ENCODE assay signal across 27 cellular contexts in genomic region chr12:123936471-123936870, GRCh38. TPM values are rescaled to one million over a fixed set of nuclear protein-coding genes. Genes with fewer than 3 reads are reported as not detected.
DNase-seq lines count a peak whose midpoint lies in the region; ATAC-seq, FAIRE-seq and TF ChIP-seq lines count a peak whose summit lies in the region.
"Had no signal": no experiment of that assay in that cellular context is flagged by ENCODE, and none has a peak within 500 bp of the region (broad histone marks: within the 10 kb centered on the region; RNA-seq: fewer than 3 reads in every experiment).

No MANE protein-coding gene starts in this region.

- H3K79me2 ChIP-seq in HepG2 (ENCODE audit: insufficient read depth, low read length) = no peaks in the 10 kb centered on the region

- TF ChIP-seq CTCF in HepG2 (CRISPR knock-in tag; IDR thresholded peaks at IDR 0.05) = no peak
- TF ChIP-seq CTCF in right lobe of liver (IDR thresholded peaks at IDR 0.05) = no peak

- CTCF ChIA-PET in HepG2 (lab: Yijun Ruan, JAX; ENCODE audit: low intra/inter-chr PET ratio, low total read pairs) = no interaction called here

- peaks cover 11% of the 10 kb centered on the region for H3K36me3 Mint-ChIP-seq in T-helper 1 cell treated with Interleukin-12 subunit alpha and Interleukin-12 subunit beta and Interleukin-4 antibody, amounts not matched to agents 30 μg/mL and 1 μg/mL, for 36 hours (ENCODE audit: low read depth)
- peaks cover 9% of the 10 kb centered on the region for H3K36me3 Mint-ChIP-seq in effector memory CD8-positive, alpha-beta T cell (ENCODE audit: insufficient read depth)

- H2AFZ ChIP-seq in HepG2 (ENCODE audit: low read length) = no peak overlapping the region

- no peak overlapping the region for H3K9ac ChIP-seq in HepG2 (ENCODE audit: insufficient read depth, low read depth, low read length)

- in situ Hi-C loops in HepG2 (cut with HindIII; ENCODE audit: extremely low pct_ligation_motif_present, low pct_unique_long_range_greater_than_20kb) = no loop called here

- H3K27me3 ChIP-seq in HepG2 (ENCODE audit: control insufficient read depth in 1 of 2, insufficient read depth in 2 of 2, low read length in 2 of 2) (peaks cover 0 to 5% of the 10 kb centered on the region in 2 experiments; a peak in 1 of 5 replicates), right lobe of liver (no peaks in the 10 kb centered on the region)
- H3K27me3 ChIP-seq: dorsolateral prefrontal cortex, MG63, uterus had no signal

- no peak overlapping the region for H3K4me2 ChIP-seq in HepG2 (ENCODE audit: low read depth, low read length)

- POLR2A ChIA-PET in HepG2 (lab: Yijun Ruan, JAX) = no interaction called here

- H3K4me1 Mint-ChIP-seq in T-helper 1 cell treated with Interleukin-12 subunit alpha and Interleukin-12 subunit beta and Interleukin-4 antibody, amounts not matched to agents 30 μg/mL and 1 μg/mL, for 36 hours (ENCODE audit: low read depth) = peaks cover 38% of the 10 kb centered on the region
- peaks cover 47 to 50% of the 10 kb centered on the region in 2 donors for H3K4me1 Mint-ChIP-seq in effector memory CD8-positive, alpha-beta T cell (ENCODE audit: low read depth in 2 of 2)
- peaks cover 59% of the 10 kb centered on the region for H3K4me1 Mint-ChIP-seq in stimulated activated naive CD8-positive, alpha-beta T cell treated with anti-CD3 and anti-CD28 coated beads, Interleukin-15, amount 100 ng/mL, for 72 hours

- H3K4me3 Mint-ChIP-seq in T-helper 1 cell treated with Interleukin-12 subunit alpha and Interleukin-12 subunit beta and Interleukin-4 antibody, amounts not matched to agents 30 μg/mL and 1 μg/mL, for 36 hours = peak overlapping the region; percentile 49
- peak overlapping the region; percentile 68 to 75 for H3K4me3 Mint-ChIP-seq in effector memory CD8-positive, alpha-beta T cell
- H3K4me3 Mint-ChIP-seq in stimulated activated naive CD8-positive, alpha-beta T cell treated with anti-CD3 and anti-CD28 coated beads, Interleukin-15, amount 100 ng/mL, for 72 hours = no peak overlapping the region

- FAIRE-seq in HepG2 (lab: Jason Lieb, UNC) = no peak

- H3K4me3 ChIP-seq in HepG2 (replicated peaks in 1 of 3; ENCODE audit: insufficient read depth in 1 of 3, low read depth in 2 of 3, low read length in 3 of 3) (no peak overlapping the region), right lobe of liver (no peak overlapping the region)
- H3K4me3 ChIP-seq: dorsolateral prefrontal cortex, lower lobe of right lung, MG63, uterus had no signal

- H3K36me3 ChIP-seq in HepG2 (replicated peaks in 1 of 2; ENCODE audit: control insufficient read depth in 1 of 2, insufficient read depth in 2 of 2, low read length in 2 of 2) = peaks cover 0 to 5% of the 10 kb centered on the region in 2 experiments; a peak in 1 of 5 replicates
- no peaks in the 10 kb centered on the region for H3K36me3 ChIP-seq in right lobe of liver
- H3K36me3 ChIP-seq: uterus had no signal

- H3K27ac Mint-ChIP-seq in T-helper 1 cell treated with Interleukin-12 subunit alpha and Interleukin-12 subunit beta and Interleukin-4 antibody, amounts not matched to agents 30 μg/mL and 1 μg/mL, for 36 hours = peak overlapping the region; percentile 72
- peak overlapping the region; percentile 84 to 94 for H3K27ac Mint-ChIP-seq in effector memory CD8-positive, alpha-beta T cell
- peak overlapping the region; percentile 3 to 45 for H3K27ac Mint-ChIP-seq in stimulated activated naive CD8-positive, alpha-beta T cell treated with anti-CD3 and anti-CD28 coated beads, Interleukin-15, amount 100 ng/mL, for 72 hours

- H3K27ac ChIP-seq in HepG2 (ENCODE audit: extremely low read length, insufficient read depth, low read length) (no peak overlapping the region), right lobe of liver (no peak overlapping the region)
- H3K27ac ChIP-seq: 22Rv1, uterus had no signal

- H3K27me3 Mint-ChIP-seq in T-helper 1 cell treated with Interleukin-12 subunit alpha and Interleukin-12 subunit beta and Interleukin-4 antibody, amounts not matched to agents 30 μg/mL and 1 μg/mL, for 36 hours (ENCODE audit: low read depth) = peaks cover 12% of the 10 kb centered on the region
- H3K27me3 Mint-ChIP-seq in effector memory CD8-positive, alpha-beta T cell = peaks cover 0 to 13% of the 10 kb centered on the region in 2 donors
- peaks cover 18% of the 10 kb centered on the region for H3K27me3 Mint-ChIP-seq in stimulated activated naive CD8-positive, alpha-beta T cell treated with anti-CD3 and anti-CD28 coated beads, Interleukin-15, amount 100 ng/mL, for 72 hours

- ATAC-seq in HepG2 (no peak), right lobe of liver (no peak), HG03175 (IDR thresholded peaks at IDR 0.05; ENCODE audit: unreplicated experiment) (no peak)
- no peak for ATAC-seq in effector memory CD8-positive, alpha-beta T cell (replicated peaks)
- no peak for ATAC-seq in stimulated activated naive CD8-positive, alpha-beta T cell treated with anti-CD3 and anti-CD28 coated beads, Interleukin-15, amount 100 ng/mL, for 72 hours
- ATAC-seq: lower lobe of right lung, SK-N-SH treated with all-trans-retinoic acid at 6 μM for 48 hours had no signal

- WGBS in HepG2 (ENCODE audit: low lambda C conversion rate) = 98% methylated on average over 18 of the region's 18 CpGs
- 91% methylated on average over 9 of the region's 18 CpGs for WGBS in right lobe of liver (ENCODE audit: insufficient coverage, low coverage, low lambda C conversion rate, missing lambda C conversion rate)

- no peak for DNase-seq in T-helper 1 cell
- DNase-seq in HepG2 (ENCODE audit: low spot score) = no peak
- no peak for DNase-seq in right lobe of liver
- no peak for DNase-seq in effector memory CD8-positive, alpha-beta T cell
- no peak for DNase-seq in stimulated activated naive CD8-positive, alpha-beta T cell treated with anti-CD3 and anti-CD28 coated beads, Interleukin-15, amount 100 ng/mL, for 72 hours
- no peak for DNase-seq in NCI-H510A (lab: John Stamatoyannopoulos, UW)
- DNase-seq: activated CD4-positive, alpha-beta T cell treated with anti-CD3 and anti-CD28 coated beads for 4 hours; AML-193; caudate nucleus; dorsolateral prefrontal cortex; erythroblast; foreskin melanocyte; hippocampal formation; islet precursor cell; lower lobe of right lung; MG63; NCI-H1417 treated with DMSO at 0.1 percent for 48 hours; NCI-H524 treated with DMSO at 0.1 percent for 48 hours; occipital lobe; RPMI8226; stimulated activated CD4-positive, alpha-beta T cell treated with anti-CD3 and anti-CD28 coated beads, Interleukin-12 subunit alpha, Interleukin-12 subunit beta, amount 100 ng/mL, for 4 hours; substantia nigra; uterus had no signal

- intact Hi-C loops in HepG2 (cut with micrococcal nuclease; ENCODE audit: unreplicated experiment) = no loop called here
- intact Hi-C loops in right lobe of liver (cut with DNase I) = loop anchor here in 1 of 2 donors (10.0 kb wide), 1 partner anchor 368 kb away; no protein-coding TSS in a partner anchor

- TF ChIP-seq POLR2A in HepG2 (IDR thresholded peaks at IDR 0.05; ENCODE audit: insufficient read depth in 1 of 2, low read depth in 2 of 2, low read length in 2 of 2) (no peak), right lobe of liver (IDR thresholded peaks at IDR 0.05) (no peak)

- H3K4me1 ChIP-seq in HepG2 (ENCODE audit: insufficient read depth, low read length) (no peaks in the 10 kb centered on the region), right lobe of liver (no peaks in the 10 kb centered on the region)
- H3K4me1 ChIP-seq: uterus had no signal

- BruUV-seq in HepG2 (replicated peaks; lab: Mats Ljungman, UMichigan) = TSS peak; percentile 36

- no peak for TF ChIP-seq RAD21 in HepG2 (CRISPR knock-in tag; IDR thresholded peaks at IDR 0.05)

- H3K9me3 Mint-ChIP-seq in T-helper 1 cell treated with Interleukin-12 subunit alpha and Interleukin-12 subunit beta and Interleukin-4 antibody, amounts not matched to agents 30 μg/mL and 1 μg/mL, for 36 hours = no peaks in the 10 kb centered on the region
- no peaks in the 10 kb centered on the region for H3K9me3 Mint-ChIP-seq in effector memory CD8-positive, alpha-beta T cell
- H3K9me3 Mint-ChIP-seq in stimulated activated naive CD8-positive, alpha-beta T cell treated with anti-CD3 and anti-CD28 coated beads, Interleukin-15, amount 100 ng/mL, for 72 hours = no peaks in the 10 kb centered on the region

- no peaks in the 10 kb centered on the region for H4K20me1 ChIP-seq in HepG2 (ENCODE audit: insufficient read depth, low read length)

- no peaks in the 10 kb centered on the region for H3K9me3 ChIP-seq in HepG2 (ENCODE audit: low read length)
- H3K9me3 ChIP-seq in right lobe of liver = no peaks in the 10 kb centered on the region
- H3K9me3 ChIP-seq: lower lobe of right lung, MG63, uterus had no signal

- TF ChIP-seq EP300 in HepG2 (IDR thresholded peaks at IDR 0.05; ENCODE audit: low read depth in 2 of 2, low read length in 2 of 2) = no peak
- no peak for TF ChIP-seq EP300 in HepG2 (CRISPR knock-in tag; IDR thresholded peaks at IDR 0.05; ENCODE audit: borderline replicate concordance)

RNA-seq across cellular contexts. Expression of gene CCDC92, which starts 36.2 kb away (rescaled TPM):
- 4.6 and 5.4 TPM in 2 replicates for total RNA-seq in HepG2 (2016; rRNA removed; fragmentation: Illumina TruSeq; extraction: Trizol)
- total RNA-seq in HepG2 (2016; cell fraction: cytosol; rRNA removed; fragmentation: Illumina TruSeq; extraction: Trizol; ENCODE audit: low read depth) = 6.8 and 8.3 TPM in 2 replicates
- total RNA-seq in HepG2 (2016; cell fraction: insoluble cytoplasmic fraction; rRNA removed; fragmentation: Illumina TruSeq; extraction: Trizol) = 3.3 and 3.9 TPM in 2 replicates
- total RNA-seq in HepG2 (2016; cell fraction: membrane; rRNA removed; fragmentation: Illumina TruSeq; extraction: Trizol) = 15.8 and 17.8 TPM in 2 replicates
- 5.2 and 5.7 TPM in 2 replicates for total RNA-seq in HepG2 (2016; cell fraction: nucleus; rRNA removed; fragmentation: Illumina TruSeq; extraction: Trizol)
- polyA plus RNA-seq in HepG2 (2011; rRNA removed) = 14.7 and 17.0 TPM in 2 replicates
- 12.2 and 12.3 TPM in 2 replicates for polyA plus RNA-seq in HepG2 (2011; cell fraction: cytosol; rRNA removed)
- 19.1 and 22.3 TPM in 2 replicates for polyA plus RNA-seq in HepG2 (2011; cell fraction: nucleus; rRNA removed)
- polyA plus RNA-seq in HepG2 (2012) = 19.7 and 20.6 TPM in 2 replicates
- 46.0 and 49.0 TPM in 2 replicates for polyA plus RNA-seq in HepG2 (2016; cell fraction: cytosol; fragmentation: Illumina TruSeq; extraction: Trizol; ENCODE audit: low read depth)
- polyA plus RNA-seq in HepG2 (2016; cell fraction: insoluble cytoplasmic fraction; fragmentation: Illumina TruSeq; extraction: Trizol; ENCODE audit: low read depth) = 12.2 and 19.6 TPM in 2 replicates
- 66.4 and 70.7 TPM in 2 replicates for polyA plus RNA-seq in HepG2 (2016; cell fraction: membrane; fragmentation: Illumina TruSeq; extraction: Trizol; ENCODE audit: low read depth)
- 21.7 and 23.0 TPM in 2 replicates for polyA plus RNA-seq in HepG2 (2016; cell fraction: nucleus; fragmentation: Illumina TruSeq; extraction: Trizol; ENCODE audit: insufficient read depth, low read depth)
- 4.1 and 12.5 TPM in 2 replicates for polyA minus RNA-seq in HepG2 (2011; rRNA and poly(A)+ RNA removed; ENCODE audit: low replicate concordance)
- polyA minus RNA-seq in HepG2 (2011; cell fraction: cytosol; rRNA and poly(A)+ RNA removed) = 4.6 and 5.2 TPM in 2 replicates
- polyA minus RNA-seq in HepG2 (2011; cell fraction: nucleus; rRNA and poly(A)+ RNA removed) = 14.3 and 19.6 TPM in 2 replicates
- 10 to 100 TPM; 12.5 to 17.5 (median 16.1) TPM for total RNA-seq in right lobe of liver

RNA-seq across cellular contexts. Expression of gene ZNF664, which starts 36.5 kb away (rescaled TPM):
- total RNA-seq in HepG2 (2016; rRNA removed; fragmentation: Illumina TruSeq; extraction: Trizol) (56.5 and 109 TPM in 2 replicates), right lobe of liver (10 to 100 TPM; 37.3 to 46.5 (median 43.2) TPM)
- total RNA-seq in HepG2 (2016; cell fraction: cytosol; rRNA removed; fragmentation: Illumina TruSeq; extraction: Trizol; ENCODE audit: low read depth) = 17.1 and 19.6 TPM in 2 replicates
- total RNA-seq in HepG2 (2016; cell fraction: insoluble cytoplasmic fraction; rRNA removed; fragmentation: Illumina TruSeq; extraction: Trizol) = 63.9 and 99.8 TPM in 2 replicates
- 84.3 and 86.0 TPM in 2 replicates for total RNA-seq in HepG2 (2016; cell fraction: membrane; rRNA removed; fragmentation: Illumina TruSeq; extraction: Trizol)
- 64.5 and 64.7 TPM in 2 replicates for total RNA-seq in HepG2 (2016; cell fraction: nucleus; rRNA removed; fragmentation: Illumina TruSeq; extraction: Trizol)
- 43.9 and 46.1 TPM in 2 replicates for polyA plus RNA-seq in HepG2 (2011; rRNA removed)
- 25.5 and 35.4 TPM in 2 replicates for polyA plus RNA-seq in HepG2 (2011; cell fraction: cytosol; rRNA removed)
- polyA plus RNA-seq in HepG2 (2011; cell fraction: nucleus; rRNA removed) = 44.8 and 58.7 TPM in 2 replicates
- polyA plus RNA-seq in HepG2 (2012) = 43.4 and 52.1 TPM in 2 replicates
- 20.6 and 23.0 TPM in 2 replicates for polyA plus RNA-seq in HepG2 (2016; cell fraction: cytosol; fragmentation: Illumina TruSeq; extraction: Trizol; ENCODE audit: low read depth)
- polyA plus RNA-seq in HepG2 (2016; cell fraction: insoluble cytoplasmic fraction; fragmentation: Illumina TruSeq; extraction: Trizol; ENCODE audit: low read depth) = 101 and 102 TPM in 2 replicates
- 67.1 and 72.2 TPM in 2 replicates for polyA plus RNA-seq in HepG2 (2016; cell fraction: membrane; fragmentation: Illumina TruSeq; extraction: Trizol; ENCODE audit: low read depth)
- 80.2 and 81.9 TPM in 2 replicates for polyA plus RNA-seq in HepG2 (2016; cell fraction: nucleus; fragmentation: Illumina TruSeq; extraction: Trizol; ENCODE audit: insufficient read depth, low read depth)
- polyA minus RNA-seq in HepG2 (2011; rRNA and poly(A)+ RNA removed; ENCODE audit: low replicate concordance) = 36.2 and 75.5 TPM in 2 replicates
- 24.4 and 29.4 TPM in 2 replicates for polyA minus RNA-seq in HepG2 (2011; cell fraction: cytosol; rRNA and poly(A)+ RNA removed)
- polyA minus RNA-seq in HepG2 (2011; cell fraction: nucleus; rRNA and poly(A)+ RNA removed) = 53.6 and 59.6 TPM in 2 replicates

Comparison
In these comparisons a context has a peak if more than half of its experiments do, and no peak if none do; other contexts are left out.
1. H3K27ac Mint-ChIP-seq: peak in every context shown above with its lines; median percentile 89 in effector memory CD8-positive, alpha-beta T cell; 72 in T-helper 1 cell treated with Interleukin-12 subunit alpha and Interleukin-12 subunit beta and Interleukin-4 antibody, amounts not matched to agents 30 μg/mL and 1 μg/mL, for 36 hours; 24 in stimulated activated naive CD8-positive, alpha-beta T cell treated with anti-CD3 and anti-CD28 coated beads, Interleukin-15, amount 100 ng/mL, for 72 hours.
2. H3K4me3 Mint-ChIP-seq: peak in T-helper 1 cell treated with Interleukin-12 subunit alpha and Interleukin-12 subunit beta and Interleukin-4 antibody, amounts not matched to agents 30 μg/mL and 1 μg/mL, for 36 hours (single experiment) and effector memory CD8-positive, alpha-beta T cell (2 of 2); none in stimulated activated naive CD8-positive, alpha-beta T cell treated with anti-CD3 and anti-CD28 coated beads, Interleukin-15, amount 100 ng/mL, for 72 hours (0 of 2).